In the genomic region with DNA sequence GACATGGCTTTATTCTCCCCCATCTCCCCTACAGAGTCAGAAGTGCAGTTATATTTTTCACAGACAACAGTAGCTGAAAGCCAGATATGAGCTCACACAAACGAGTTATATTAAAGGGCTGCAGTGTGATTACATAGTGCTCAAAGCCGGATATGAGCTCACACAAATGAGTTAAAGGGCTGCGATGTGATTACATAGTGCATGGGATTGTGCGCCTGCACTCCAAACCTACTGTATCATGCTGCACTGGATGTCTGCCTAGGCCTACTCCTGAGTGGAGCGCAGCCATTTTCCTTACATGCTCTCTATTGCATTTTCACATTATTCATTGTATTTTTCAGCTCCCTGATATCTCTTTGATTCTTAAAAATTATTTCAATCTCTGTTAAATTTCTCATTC, we compare ENCODE assay signal across 25 cellular contexts.
"Had no signal": no experiment of that assay in that cellular context is flagged by ENCODE, and none has a peak within 500 bp of the region (broad histone marks: within the 10 kb centered on the region; RNA-seq: fewer than 3 reads in every experiment).

No MANE protein-coding gene starts in this region.

- DNase-seq: activated CD4-positive, alpha-beta T cell treated with anti-CD3 and anti-CD28 coated beads for 4 hours; activated CD4-positive, alpha-beta T cell treated with anti-CD3 and anti-CD28 coated beads, Interleukin-2, amount 50 U/mL, for 4 hours; activated naive CD4-positive, alpha-beta T cell; activated T-cell treated with anti-CD3 and anti-CD28 coated beads for 4 hours; activated T-cell treated with anti-CD3 and anti-CD28 coated beads, Interleukin-2, amount 50 U/mL, for 72 hours; dermis blood vessel endothelial cell; effector CD4-positive, alpha-beta T cell; head of caudate nucleus; hippocampal formation; midbrain; naive thymus-derived CD4-positive, alpha-beta T cell; ovary; retina; stimulated activated CD4-positive, alpha-beta T cell treated with anti-CD3 and anti-CD28 coated beads, Interleukin-12 subunit alpha, Interleukin-12 subunit beta, amount 100 ng/mL, for 4 hours; stimulated activated CD4-positive, alpha-beta T cell treated with anti-CD3 and anti-CD28 coated beads, Interleukin-4, amount 100 ng/mL, for 24 hours; stomach; thyroid gland; upper lobe of left lung had no signal

- H3K27ac ChIP-seq: ovary, prostate gland, skin epidermis, stomach, thyroid gland, upper lobe of left lung, vagina, VCaP had no signal

- ATAC-seq: activated naive CD4-positive, alpha-beta T cell treated with anti-CD3 and anti-CD28 coated beads, Interleukin-2, amount 50 U/mL, for 72 hours; activated T-cell treated with anti-CD3 and anti-CD28 coated beads, Interleukin-2, amount 50 U/mL, for 72 hours; naive thymus-derived CD4-positive, alpha-beta T cell; sciatic nerve; stimulated activated memory B cell treated with anti-CD40 and anti-IgM and Interleukin-4, amounts not matched to agents 10 μg/mL and 1 μg/mL and 100 μg/mL, for 72 hours had no signal

- H3K36me3 ChIP-seq: ovary, prostate gland, stomach, thyroid gland, upper lobe of left lung, vagina had no signal

- H3K9me3 ChIP-seq: ovary, prostate gland, thyroid gland, vagina had no signal

- H3K4me1 ChIP-seq: prostate gland, stomach, thyroid gland, upper lobe of left lung, vagina had no signal

- H3K4me3 ChIP-seq: ovary, prostate gland, skin epidermis, stomach, thyroid gland, upper lobe of left lung, vagina had no signal

- H3K27me3 ChIP-seq: ovary, stomach, thyroid gland, upper lobe of left lung, vagina had no signal
